ENCODE assay signal across 32 cellular contexts in the genomic region with DNA sequence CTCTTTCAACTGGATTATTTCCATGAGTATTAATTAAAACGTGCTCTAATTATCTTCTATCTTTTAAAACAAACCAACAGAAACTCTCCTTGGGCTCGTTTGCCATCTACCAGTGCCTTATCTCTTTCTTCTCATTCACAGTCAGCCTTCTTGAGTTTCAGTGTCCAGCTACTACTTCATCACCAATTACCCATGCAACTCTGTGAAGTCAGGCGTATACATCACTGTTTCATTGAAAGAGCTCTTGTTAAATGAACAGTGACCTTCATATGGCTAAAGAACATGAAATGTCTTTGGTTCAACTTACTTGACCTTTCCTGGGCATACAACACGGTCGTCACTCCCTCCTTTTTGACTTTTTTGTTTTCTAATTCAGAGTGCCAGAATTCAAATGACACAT. TPM values are rescaled to one million over a fixed set of nuclear protein-coding genes. Genes with fewer than 3 reads are reported as not detected.
"Had no signal": no experiment of that assay in that cellular context is flagged by ENCODE, and none has a peak within 500 bp of the region (broad histone marks: within the 10 kb centered on the region; RNA-seq: fewer than 3 reads in every experiment).

No MANE protein-coding gene starts in this region.

- H3K36me3 ChIP-seq: adrenal gland, cardiac muscle cell had no signal

- H3K27me3 Mint-ChIP-seq: activated CD4-positive, alpha-beta T cell treated with anti-CD3 and anti-CD28 coated beads for 36 hours; activated CD4-positive, alpha-beta T cell treated with anti-CD3 and anti-CD28 coated beads, Interleukin-2, amount 10 ng/mL, durations not matched to agents 7 days and 5 days; central memory CD8-positive, alpha-beta T cell had no signal

- H3K4me1 ChIP-seq: adrenal gland had no signal

- FAIRE-seq: RCC 7860, TTC549 had no signal

- H3K27ac Mint-ChIP-seq: activated CD4-positive, alpha-beta T cell treated with anti-CD3 and anti-CD28 coated beads for 36 hours; activated CD4-positive, alpha-beta T cell treated with anti-CD3 and anti-CD28 coated beads, Interleukin-2, amount 10 ng/mL, durations not matched to agents 7 days and 5 days; activated CD8-positive, alpha-beta T cell treated with anti-CD3 and anti-CD28 coated beads, Interleukin-2, amount 10 ng/mL, durations not matched to agents 7 days and 5 days; activated naive CD4-positive, alpha-beta T cell treated with anti-CD3 and anti-CD28 coated beads for 36 hours; activated naive CD4-positive, alpha-beta T cell treated with anti-CD3 and anti-CD28 coated beads, Interleukin-2, amount 50 U/mL, for 72 hours; activated T-helper 1 cell treated with anti-CD3 and anti-CD28 coated beads, Interleukin-12 subunit alpha, Interleukin-12 subunit beta, Interleukin-2, Interleukin-4 antibody, amounts not matched to agents 30 ng/mL and 10 ng/mL and 1 ng/mL, durations not matched to agents 14 hours and 24 hours and 36 hours; T-helper 2 cell treated with Interferon-gamma antibody and Interleukin-4, amounts not matched to agents 5 μg/mL and 100 μg/mL, for 36 hours; WTC11 had no signal

- DNase-seq: activated CD4-positive, alpha-beta T cell treated with anti-CD3 and anti-CD28 coated beads for 36 hours; activated CD4-positive, alpha-beta T cell treated with anti-CD3 and anti-CD28 coated beads, Interleukin-2, amount 10 ng/mL, durations not matched to agents 7 days and 5 days; activated CD4-positive, alpha-beta T cell treated with anti-CD3 and anti-CD28 coated beads, Interleukin-2, amount 50 U/mL, for 48 hours; activated CD8-positive, alpha-beta T cell treated with anti-CD3 and anti-CD28 coated beads, Interleukin-2, amount 10 ng/mL, durations not matched to agents 7 days and 5 days; activated gamma-delta T cell treated with Interleukin-2 at 50 U/mL for 16 hours; activated naive CD4-positive, alpha-beta T cell treated with anti-CD3 and anti-CD28 coated beads for 36 hours; activated T-cell treated with anti-CD3 and anti-CD28 coated beads, Interleukin-2, amount 50 U/mL, for 4 hours; adrenal gland; MM.1S; MV-4-11; NCI-H1092; NCI-H1436 treated with DMSO at 0.1 percent for 48 hours; NCI-H1694 treated with DMSO at 0.1 percent for 48 hours; NCI-H2029; NCI-H345; NCI-H524 treated with DMSO at 0.1 percent for 48 hours; NCI-H748 treated with DMSO at 0.1 percent for 48 hours; NK-92 treated with Interleukin-12 subunit alpha and Interleukin-12 subunit beta, amount 100 ng/mL, for 24 hours; PC-9; Right ventricle myocardium superior had no signal

- H3K27me3 ChIP-seq: adrenal gland, cardiac muscle cell had no signal

- H3K4me2 ChIP-seq: KMS-11, PC-9 had no signal

- H3K9me3 ChIP-seq: adrenal gland had no signal

- H3K9me3 Mint-ChIP-seq: central memory CD8-positive, alpha-beta T cell had no signal

- H3K4me3 Mint-ChIP-seq: activated CD4-positive, alpha-beta T cell treated with anti-CD3 and anti-CD28 coated beads for 36 hours; activated CD4-positive, alpha-beta T cell treated with anti-CD3 and anti-CD28 coated beads, Interleukin-2, amount 10 ng/mL, durations not matched to agents 7 days and 5 days; activated CD8-positive, alpha-beta T cell treated with anti-CD3 and anti-CD28 coated beads, Interleukin-2, amount 10 ng/mL, durations not matched to agents 7 days and 5 days; activated naive CD4-positive, alpha-beta T cell treated with anti-CD3 and anti-CD28 coated beads for 36 hours; activated T-cell treated with anti-CD3 and anti-CD28 coated beads, Interleukin-2, amount 50 U/mL, for 4 hours; activated T-helper 1 cell treated with anti-CD3 and anti-CD28 coated beads, Interleukin-12 subunit alpha, Interleukin-12 subunit beta, Interleukin-2, Interleukin-4 antibody, amounts not matched to agents 30 ng/mL and 10 ng/mL and 1 ng/mL, durations not matched to agents 14 hours and 24 hours and 36 hours; central memory CD8-positive, alpha-beta T cell; T-helper 2 cell treated with Interferon-gamma antibody and Interleukin-4, amounts not matched to agents 5 μg/mL and 100 μg/mL, for 36 hours; WTC11 had no signal

- H3K4me3 ChIP-seq: adrenal gland, cardiac muscle cell, PC-9, SK-N-MC had no signal

- H2AFZ ChIP-seq: PC-9 had no signal

- ATAC-seq: activated CD4-positive, alpha-beta T cell treated with anti-CD3 and anti-CD28 coated beads for 36 hours; activated CD4-positive, CD25-positive, alpha-beta regulatory T cell treated with anti-CD3 and anti-CD28 coated beads, Interleukin-2, amount 50 U/mL, for 24 hours; activated CD8-positive, alpha-beta T cell treated with anti-CD3 and anti-CD28 coated beads, Interleukin-2, amount 10 ng/mL, durations not matched to agents 7 days and 5 days; activated naive CD4-positive, alpha-beta T cell treated with anti-CD3 and anti-CD28 coated beads, Interleukin-2, amount 50 U/mL, for 72 hours; activated T-cell treated with anti-CD3 and anti-CD28 coated beads, Interleukin-2, amount 50 U/mL, for 4 hours; WTC11 had no signal

- H3K9ac ChIP-seq: KMS-11 had no signal

- H3K27ac ChIP-seq: adrenal gland, cardiac muscle cell, KMS-11, PC-9, SK-N-MC had no signal

- H3K4me1 Mint-ChIP-seq: central memory CD8-positive, alpha-beta T cell had no signal

RNA-seq across cellular contexts. Expression of gene CRYL1, which starts 36.1 kb away (rescaled TPM):
- total RNA-seq: OCI-LY7 had no signal
